Comparison of ENCODE assay signal across 17 cellular contexts in genomic region chr16:2966803-2967184, GRCh38. TPM values are rescaled to one million over a fixed set of nuclear protein-coding genes. Genes with fewer than 3 reads are reported as not detected.
A peak's percentile ranks its signal among the peaks of the same experiment; 100 is the strongest.
DNase-seq lines count a peak whose midpoint lies in the region; ATAC-seq and TF ChIP-seq lines count a peak whose summit lies in the region.
"Had no signal": no experiment of that assay in that cellular context is flagged by ENCODE, and none has a peak within 500 bp of the region (broad histone marks: within the 10 kb centered on the region; RNA-seq: fewer than 3 reads in every experiment).

No MANE protein-coding gene starts in this region.

- no peak for ATAC-seq in HG03442 (IDR thresholded peaks at IDR 0.05; ENCODE audit: unreplicated experiment)
- ATAC-seq: activated naive CD4-positive, alpha-beta T cell treated with anti-CD3 and anti-CD28 coated beads, Interleukin-2, amount 50 U/mL, for 72 hours; natural killer cell treated with Interleukin-12 subunit alpha and Interleukin-12 subunit beta and Interleukin-15 and Interleukin-18, amount 100 ng/mL, for 72 hours had no signal

- H3K36me3 ChIP-seq in spleen, result peaks cover 0 to 5% (median 0%) of the 10 kb centered on the region in 6 donors
- H3K36me3 ChIP-seq: uterus had no signal

- TF ChIP-seq CTCF in epithelial cell of proximal tubule (conservative IDR thresholded peaks at IDR 0.05; ENCODE audit: low read depth, low read length) (no peak), spleen (IDR thresholded peaks at IDR 0.05 in 8 of 11, conservative IDR thresholded peaks at IDR 0.05 in 3 of 11) (peak in 1 of 11 experiments; percentile 19)

- DNase-seq in activated CD4-positive, alpha-beta T cell treated with anti-CD3 and anti-CD28 coated beads for 48 hours, result peak; percentile 26
- DNase-seq in activated CD4-positive, alpha-beta T cell treated with anti-CD3 and anti-CD28 coated beads for 4 hours, result no peak
- DNase-seq in epithelial cell of proximal tubule (ENCODE audit: low read depth) (no peak), spleen (peak; percentile 85), NOMO-1 treated with DMSO at 0.1 percent for 48 hours (lab: John Stamatoyannopoulos, UW; ENCODE audit: unreplicated experiment) (no peak), COR-L47 (lab: John Stamatoyannopoulos, UW) (no peak)
- DNase-seq: NCI-H1436 treated with DMSO at 0.1 percent for 48 hours; retina; stimulated activated CD4-positive, alpha-beta T cell treated with anti-CD3 and anti-CD28 coated beads, Interleukin-4, amount 100 ng/mL, for 24 hours; SW 1271; uterus had no signal

- no peaks in the 10 kb centered on the region for H3K9me3 ChIP-seq in spleen
- H3K9me3 ChIP-seq: HAP-1, uterus had no signal

- H3K27ac ChIP-seq in spleen, result no peak overlapping the region
- H3K27ac ChIP-seq: uterus had no signal

- WGBS in spleen, 5 donors, result 0 to 16% (median 4%) methylated on average over 3 to 46 of the region's 46 CpGs

- H3K4me3 ChIP-seq in epithelial cell of proximal tubule (ENCODE audit: low read depth, low read length) (peak overlapping the region; percentile 19), spleen (peak overlapping the region in 6 of 8 donors; percentile 13 to 95 (median 25))
- H3K4me3 ChIP-seq: HAP-1, uterus had no signal

- intact Hi-C loops in spleen (cut with DNase I; ENCODE audit: low total_unique reads), result no loop called here

- peaks cover 36 to 96% (median 86%) of the 10 kb centered on the region in 6 donors for H3K4me1 ChIP-seq in spleen

- no peak for TF ChIP-seq RAD21 in Ishikawa (IDR thresholded peaks at IDR 0.05; ENCODE audit: low read depth)

- TF ChIP-seq EP300 in Ishikawa (IDR thresholded peaks at IDR 0.05; ENCODE audit: borderline replicate concordance), result no peak

- no peak for TF ChIP-seq POLR2A in spleen (IDR thresholded peaks at IDR 0.05)

- H3K27me3 ChIP-seq in spleen (replicated peaks in 1 of 7), result peaks cover 30 to 87% (median 69%) of the 10 kb centered on the region in 7 donors

TF ChIP-seq in Ishikawa, 13 proteins besides CTCF, POLR2A, EP300 and RAD21:
- TF ChIP-seq, protein P1, sequence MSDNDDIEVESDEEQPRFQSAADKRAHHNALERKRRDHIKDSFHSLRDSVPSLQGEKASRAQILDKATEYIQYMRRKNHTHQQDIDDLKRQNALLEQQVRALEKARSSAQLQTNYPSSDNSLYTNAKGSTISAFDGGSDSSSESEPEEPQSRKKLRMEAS (IDR thresholded peaks at IDR 0.05), result peak; percentile 39; the same call in 1 of the 2 replicates
- TF ChIP-seq REST (IDR thresholded peaks at IDR 0.05; ENCODE audit: low read depth), result peak; percentile 66
- TF ChIP-seq NFIC (IDR thresholded peaks at IDR 0.05), result no peak

RNA-seq across cellular contexts. Expression of gene PAQR4, which starts 2.4 kb away (rescaled TPM):
- 33.4 and 36.0 TPM in 2 replicates for total RNA-seq in epithelial cell of proximal tubule
- 1 to 10 TPM; 3.3 to 9.0 (median 6.4) TPM for total RNA-seq in spleen
- 1 to 10 TPM; 2.1 to 7.1 (median 6.3) TPM for polyA plus RNA-seq in spleen

RNA-seq across cellular contexts. Expression of gene KREMEN2, which starts 2.7 kb away (rescaled TPM):
- total RNA-seq in epithelial cell of proximal tubule (0.72 and 4.2 TPM in 2 replicates), spleen (1 to 10 TPM in 1 of 7 donors, under 1 TPM in 1, not detected in 5; 0.40 to 1.0 TPM)
- 1 to 10 TPM in 1 of 3 donors, under 1 TPM in 2; 0.41 to 1.2 (median 0.42) TPM for polyA plus RNA-seq in spleen
- total RNA-seq: activated naive CD4-positive, alpha-beta T cell treated with anti-CD3 and anti-CD28 coated beads, Interleukin-2, amount 50 U/mL, for 72 hours; glomerular endothelial cell; natural killer cell treated with Interleukin-12 subunit alpha and Interleukin-12 subunit beta and Interleukin-15 and Interleukin-18, amount 100 ng/mL, for 72 hours had no signal

RNA-seq across cellular contexts. Expression of gene PKMYT1, which starts 13.5 kb away (rescaled TPM):
- total RNA-seq in epithelial cell of proximal tubule (107 and 120 TPM in 2 replicates), spleen (1 to 10 TPM; 3.3 to 9.6 (median 5.6) TPM)
- 10 to 100 TPM in 1 of 3 donors, 1 to 10 TPM in 2; 3.9 to 11.3 (median 6.8) TPM for polyA plus RNA-seq in spleen

RNA-seq across cellular contexts. Expression of gene CLDN9, which starts 45.9 kb away (rescaled TPM):
- total RNA-seq in epithelial cell of proximal tubule, result 0.29 and 3.5 TPM in 2 replicates
- total RNA-seq in spleen, result 1 to 10 TPM in 2 of 7 donors, under 1 TPM in 5; 0.24 to 1.7 (median 0.56) TPM
- under 1 TPM; 0.06 to 0.37 (median 0.16) TPM for polyA plus RNA-seq in spleen
- total RNA-seq: glomerular endothelial cell had no signal

RNA-seq across cellular contexts. Expression of gene CLDN6, which starts 51.2 kb away (rescaled TPM):
- total RNA-seq in epithelial cell of proximal tubule (255 and 813 TPM in 2 replicates), spleen (not detected)
- not detected for polyA plus RNA-seq in spleen
- total RNA-seq: activated naive CD4-positive, alpha-beta T cell treated with anti-CD3 and anti-CD28 coated beads, Interleukin-2, amount 50 U/mL, for 72 hours; natural killer cell treated with Interleukin-12 subunit alpha and Interleukin-12 subunit beta and Interleukin-15 and Interleukin-18, amount 100 ng/mL, for 72 hours had no signal

Comparison
In these comparisons a context has a peak if more than half of its experiments do, and no peak if none do; other contexts are left out.
1. DNase-seq: peak in activated CD4-positive, alpha-beta T cell treated with anti-CD3 and anti-CD28 coated beads for 48 hours (single experiment) and spleen (single experiment); none in activated CD4-positive, alpha-beta T cell treated with anti-CD3 and anti-CD28 coated beads for 4 hours (0 of 2), epithelial cell of proximal tubule (single experiment), NOMO-1 treated with DMSO at 0.1 percent for 48 hours (single experiment) and COR-L47 (single experiment).
2. RNA of gene PKMYT1, which starts 13.5 kb away (total RNA-seq): 107 to 120 TPM in epithelial cell of proximal tubule; 3.3 to 9.6 TPM in spleen; every median in the first group is over 10 times any median in the second.